In genomic region chr6:170305772-170306323, GRCh38 we compare ENCODE assay signal across 7 cellular contexts. TPM values are rescaled to one million over a fixed set of nuclear protein-coding genes. Genes with fewer than 3 reads are reported as not detected.
DNase-seq lines count a peak whose midpoint lies in the region; ATAC-seq and TF ChIP-seq lines count a peak whose summit lies in the region.

No MANE protein-coding gene starts in this region.

- DNase-seq in epithelial cell of esophagus (ENCODE audit: low read depth), result no peak
- DNase-seq in trophoblast cell, result no peak
- no peak for DNase-seq in SHP77 (lab: John Stamatoyannopoulos, UW)
- DNase-seq in SKM-1 treated with dmso at 0.1 percent for 144 hours (lab: John Stamatoyannopoulos, UW; ENCODE audit: unreplicated experiment), result no peak

- H3K79me2 ChIP-seq in OCI-LY3 (ENCODE audit: low read length), result peaks cover 43% of the 10 kb centered on the region
- H3K79me2 ChIP-seq in trophoblast cell (ENCODE audit: control insufficient read depth, insufficient read depth, low read length, poor library complexity), result peaks cover 10% of the 10 kb centered on the region

- H3K27ac ChIP-seq in OCI-LY3 (ENCODE audit: low read length), result no peak overlapping the region
- no peak overlapping the region for H3K27ac ChIP-seq in trophoblast cell (ENCODE audit: low read depth, low read length)

- no peak overlapping the region for H2AK5ac ChIP-seq in trophoblast cell (ENCODE audit: low read length)

- H3K4me1 ChIP-seq in OCI-LY3 (ENCODE audit: low read length), result peaks cover 14% of the 10 kb centered on the region
- H3K4me1 ChIP-seq in trophoblast cell (ENCODE audit: control insufficient read depth in 1 of 2, insufficient read depth in 2 of 2, low read length in 2 of 2), result peaks cover 13 to 15% of the 10 kb centered on the region in 2 experiments

- H3K18ac ChIP-seq in trophoblast cell (ENCODE audit: low read length), result peak overlapping the region; percentile 58

- no peak for TF ChIP-seq CTCF in OCI-LY3 (IDR thresholded peaks at IDR 0.05; ENCODE audit: low read depth, low read length)
- no peak for TF ChIP-seq CTCF in epithelial cell of esophagus (IDR thresholded peaks at IDR 0.05; ENCODE audit: insufficient read depth, low read depth, low read length, missing control alignments)

- H3K14ac ChIP-seq in trophoblast cell (ENCODE audit: low read length), result peak overlapping the region; percentile 74

- peak overlapping the region; percentile 9 for H3K4ac ChIP-seq in trophoblast cell (ENCODE audit: low read depth, low read length)

- H3K36me3 ChIP-seq in OCI-LY3 (replicated peaks; ENCODE audit: low read depth, low read length) (no peaks in the 10 kb centered on the region), trophoblast cell (ENCODE audit: control insufficient read depth in 1 of 2, insufficient read depth in 2 of 2, low read length in 2 of 2) (peaks cover 0 to 1% of the 10 kb centered on the region in 2 experiments)

- H3K4me3 ChIP-seq in OCI-LY3 (ENCODE audit: low read length), result peak overlapping the region; percentile 99
- peak overlapping the region; percentile 93 for H3K4me3 ChIP-seq in epithelial cell of esophagus (ENCODE audit: low read length)
- H3K4me3 ChIP-seq in trophoblast cell (ENCODE audit: low read depth, low read length), result peak overlapping the region; percentile 100

- H4K8ac ChIP-seq in trophoblast cell (ENCODE audit: low read depth, low read length), result peak overlapping the region; percentile 69

- H2AFZ ChIP-seq in OCI-LY3 (ENCODE audit: low read depth, low read length), result peak overlapping the region; percentile 84
- peak overlapping the region; percentile 74 for H2AFZ ChIP-seq in trophoblast cell (ENCODE audit: insufficient read depth, low read length, poor library complexity)

- no CpG with 5 or more reads among the region's 31 CpGs for WGBS in trophoblast cell (ENCODE audit: extremely low coverage, insufficient coverage, insufficient read length)

- H3K79me1 ChIP-seq in trophoblast cell (ENCODE audit: low read length), result peaks cover 10% of the 10 kb centered on the region

- H2BK12ac ChIP-seq in trophoblast cell (ENCODE audit: low read length), result no peak overlapping the region

- no peak overlapping the region for H3K23ac ChIP-seq in trophoblast cell (ENCODE audit: low read length)

- H4K12ac ChIP-seq in trophoblast cell (ENCODE audit: low read depth, low read length), result peak overlapping the region; percentile 55

- ATAC-seq in GM21576 (IDR thresholded peaks at IDR 0.05; ENCODE audit: unreplicated experiment) (peak; percentile 17), HG02610 (IDR thresholded peaks at IDR 0.05; ENCODE audit: unreplicated experiment) (no peak)

- no peaks in the 10 kb centered on the region for H3K27me3 ChIP-seq in OCI-LY3 (ENCODE audit: low read depth, low read length)
- no peaks in the 10 kb centered on the region for H3K27me3 ChIP-seq in trophoblast cell (ENCODE audit: insufficient read depth, low read length)

- H4K91ac ChIP-seq in trophoblast cell (ENCODE audit: low read depth, low read length), result peak overlapping the region; percentile 54

- H3K9me3 ChIP-seq in OCI-LY3 (ENCODE audit: insufficient read depth, low read length), result no peaks in the 10 kb centered on the region
- peaks cover 6% of the 10 kb centered on the region for H3K9me3 ChIP-seq in trophoblast cell (ENCODE audit: insufficient read depth, low read depth, low read length)

- H3K9ac ChIP-seq in OCI-LY3 (ENCODE audit: low read length) (peak overlapping the region; percentile 44), trophoblast cell (ENCODE audit: low read length) (peak overlapping the region; percentile 46)

- H2BK120ac ChIP-seq in trophoblast cell (ENCODE audit: insufficient read depth, low read length, poor library complexity), result peak overlapping the region; percentile 28

- peak overlapping the region; percentile 80 for H3K4me2 ChIP-seq in OCI-LY3 (ENCODE audit: low read length)
- H3K4me2 ChIP-seq in trophoblast cell (ENCODE audit: low read length), result peak overlapping the region; percentile 74

- H4K20me1 ChIP-seq in OCI-LY3 (ENCODE audit: insufficient read depth, low read length), result 0 out of 2 replicates have a peak, but pooled peaks cover 5% of the 10 kb centered on the region

- peak overlapping the region; percentile 28 for H2BK5ac ChIP-seq in trophoblast cell (ENCODE audit: low read depth, low read length, poor library complexity)

RNA-seq across cellular contexts. Expression of gene FAM120B, which starts 0.7 kb away (rescaled TPM):
- polyA plus RNA-seq in trophoblast cell (2013), result 17.9 and 18.0 TPM in 2 replicates

RNA-seq across cellular contexts. Expression of gene DLL1, which starts 15.0 kb away (rescaled TPM):
- polyA plus RNA-seq in trophoblast cell (2013), result 5.2 and 5.8 TPM in 2 replicates
